ENCODE assay signal across 22 cellular contexts in the genomic region with DNA sequence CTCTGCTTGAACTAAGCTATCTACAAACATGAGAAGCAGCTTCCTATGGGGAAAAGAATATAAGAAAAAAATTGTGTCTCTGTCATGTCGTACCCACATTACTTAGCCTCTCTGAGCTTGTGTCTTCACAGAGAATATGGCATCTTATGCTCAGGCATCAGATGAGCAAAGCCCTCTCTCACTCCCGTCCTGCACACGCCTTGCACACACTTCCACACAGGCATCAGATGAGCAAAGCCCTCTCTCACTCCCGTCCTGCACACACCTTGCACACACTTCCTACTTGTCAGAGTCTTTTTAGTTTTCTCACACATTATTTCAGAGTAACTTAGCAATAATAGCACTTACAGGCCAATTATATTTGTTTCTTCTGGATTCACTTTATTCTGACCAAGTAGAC.
DNase-seq lines count a peak whose midpoint lies in the region; ATAC-seq and TF ChIP-seq lines count a peak whose summit lies in the region.
"Had no signal": no experiment of that assay in that cellular context is flagged by ENCODE, and none has a peak within 500 bp of the region (broad histone marks: within the 10 kb centered on the region; RNA-seq: fewer than 3 reads in every experiment).

No MANE protein-coding gene starts in this region.

- peak overlapping the region; percentile 19 for H3K4me3 Mint-ChIP-seq in natural killer cell treated with Interleukin-12 subunit alpha and Interleukin-12 subunit beta and Interleukin-15 and Interleukin-18, amount 100 ng/mL, for 72 hours
- H3K4me3 Mint-ChIP-seq in natural killer cell, result no peak overlapping the region
- no peak overlapping the region for H3K4me3 Mint-ChIP-seq in dendritic cell treated with granulocyte-macrophage colony-stimulating factor and Interleukin-4, amounts not matched to agents 40 ng/mL and 50 ng/mL, for 4 days
- H3K4me3 Mint-ChIP-seq: CD4-positive, alpha-beta T cell; GM23338; H9 had no signal

- ATAC-seq in natural killer cell treated with Interleukin-12 subunit alpha and Interleukin-12 subunit beta and Interleukin-15 and Interleukin-18, amount 100 ng/mL, for 72 hours, result no peak
- no peak for ATAC-seq in natural killer cell
- ATAC-seq: A549, GM23338, HCT116 had no signal

- H3K27ac Mint-ChIP-seq in natural killer cell treated with Interleukin-12 subunit alpha and Interleukin-12 subunit beta and Interleukin-15 and Interleukin-18, amount 100 ng/mL, for 72 hours, result peak overlapping the region in 1 of 2 donors; percentile 19
- peak overlapping the region in 1 of 2 donors; percentile 16 for H3K27ac Mint-ChIP-seq in natural killer cell
- H3K27ac Mint-ChIP-seq in dendritic cell treated with granulocyte-macrophage colony-stimulating factor and Interleukin-4, amounts not matched to agents 40 ng/mL and 50 ng/mL, for 4 days, result peak overlapping the region; percentile 12
- H3K27ac Mint-ChIP-seq: CD4-positive, alpha-beta T cell; GM23338; H9 had no signal

- no peak for DNase-seq in natural killer cell treated with Interleukin-12 subunit alpha and Interleukin-12 subunit beta and Interleukin-15 and Interleukin-18, amount 100 ng/mL, for 72 hours (ENCODE audit: low spot score)
- DNase-seq in natural killer cell (no peak), posterior vena cava (ENCODE audit: low spot score) (peak; percentile 3), NOMO-1 (lab: John Stamatoyannopoulos, UW; ENCODE audit: unreplicated experiment in 2 of 2) (no peak), glomerular visceral epithelial cell (ENCODE audit: extremely low spot score) (no peak), putamen (ENCODE audit: low spot score) (no peak)
- DNase-seq: 8988T; ACHN; AML-193; BE2C; CD4-positive, alpha-beta T cell; CD8-positive, alpha-beta memory T cell; DMS 273 treated with DMSO at 0.1 percent for 48 hours; DMS79; EL; GDM1; H9 had no signal

- no peak for TF ChIP-seq CTCF in natural killer cell (IDR thresholded peaks at IDR 0.05)

- H3K4me1 Mint-ChIP-seq in natural killer cell treated with Interleukin-12 subunit alpha and Interleukin-12 subunit beta and Interleukin-15 and Interleukin-18, amount 100 ng/mL, for 72 hours (ENCODE audit: low read depth in 2 of 2), result peaks cover 61 to 76% of the 10 kb centered on the region in 2 donors
- H3K4me1 Mint-ChIP-seq in natural killer cell, result peaks cover 11 to 12% of the 10 kb centered on the region in 2 donors
- peaks cover 70% of the 10 kb centered on the region for H3K4me1 Mint-ChIP-seq in dendritic cell treated with granulocyte-macrophage colony-stimulating factor and Interleukin-4, amounts not matched to agents 40 ng/mL and 50 ng/mL, for 4 days (ENCODE audit: low read depth)

- intact Hi-C loops in natural killer cell (cut with micrococcal nuclease), result no loop called here
- intact Hi-C loops in dendritic cell treated with granulocyte-macrophage colony-stimulating factor and Interleukin-4, amounts not matched to agents 40 ng/mL and 50 ng/mL, for 4 days (cut with micrococcal nuclease), result no loop called here
- intact Hi-C loops in posterior vena cava (cut with DNase I), result no loop called here

- H3K9me3 Mint-ChIP-seq in natural killer cell treated with Interleukin-12 subunit alpha and Interleukin-12 subunit beta and Interleukin-15 and Interleukin-18, amount 100 ng/mL, for 72 hours, result no peaks in the 10 kb centered on the region
- H3K9me3 Mint-ChIP-seq in natural killer cell, result no peaks in the 10 kb centered on the region
- no peaks in the 10 kb centered on the region for H3K9me3 Mint-ChIP-seq in dendritic cell treated with granulocyte-macrophage colony-stimulating factor and Interleukin-4, amounts not matched to agents 40 ng/mL and 50 ng/mL, for 4 days
- H3K9me3 Mint-ChIP-seq: CD4-positive, alpha-beta T cell; CD8-positive, alpha-beta memory T cell had no signal

- peaks cover 5% of the 10 kb centered on the region for H3K36me3 Mint-ChIP-seq in natural killer cell treated with Interleukin-12 subunit alpha and Interleukin-12 subunit beta and Interleukin-15 and Interleukin-18, amount 100 ng/mL, for 72 hours
- H3K36me3 Mint-ChIP-seq in natural killer cell, result no peaks in the 10 kb centered on the region
- no peaks in the 10 kb centered on the region for H3K36me3 Mint-ChIP-seq in dendritic cell treated with granulocyte-macrophage colony-stimulating factor and Interleukin-4, amounts not matched to agents 40 ng/mL and 50 ng/mL, for 4 days (ENCODE audit: low read depth)
- H3K36me3 Mint-ChIP-seq: CD14-positive monocyte had no signal

- H3K27me3 Mint-ChIP-seq in natural killer cell treated with Interleukin-12 subunit alpha and Interleukin-12 subunit beta and Interleukin-15 and Interleukin-18, amount 100 ng/mL, for 72 hours, result peaks cover 0 to 19% of the 10 kb centered on the region in 2 donors
- peaks cover 4 to 14% of the 10 kb centered on the region in 2 donors for H3K27me3 Mint-ChIP-seq in natural killer cell (ENCODE audit: low read depth in 2 of 2)
- H3K27me3 Mint-ChIP-seq in dendritic cell treated with granulocyte-macrophage colony-stimulating factor and Interleukin-4, amounts not matched to agents 40 ng/mL and 50 ng/mL, for 4 days, result peaks cover 7% of the 10 kb centered on the region
- H3K27me3 Mint-ChIP-seq: CD4-positive, alpha-beta T cell had no signal
